ENCODE assay signal across 8 cellular contexts in the genomic region with DNA sequence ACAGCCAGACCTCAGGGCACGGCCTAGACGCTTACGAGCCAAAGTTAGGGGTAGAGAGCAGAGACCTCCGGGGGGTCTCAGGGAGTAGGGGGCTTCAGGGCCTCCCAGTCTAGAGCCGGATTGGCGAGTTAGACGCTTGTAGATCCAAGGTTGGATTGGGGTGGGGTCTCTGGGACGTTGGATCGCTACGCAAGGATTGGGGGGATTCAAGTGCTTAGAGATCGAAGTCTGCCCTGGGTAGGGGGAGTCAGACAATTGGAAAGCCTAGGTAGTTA. TPM values are rescaled to one million over a fixed set of nuclear protein-coding genes. Genes with fewer than 3 reads are reported as not detected.
A peak's percentile ranks its signal among the peaks of the same experiment; 100 is the strongest.
DNase-seq lines count a peak whose midpoint lies in the region; ATAC-seq lines count a peak whose summit lies in the region.

No MANE protein-coding gene starts in this region.

- H3K9me3 ChIP-seq in iPS-18c (ENCODE audit: control insufficient read depth, insufficient read depth, low read length) = no peaks in the 10 kb centered on the region

- H3K4me1 Mint-ChIP-seq in activated naive CD4-positive, alpha-beta T cell treated with anti-CD3 and anti-CD28 coated beads for 36 hours (ENCODE audit: low read depth) = peaks cover 22% of the 10 kb centered on the region
- peaks cover 22% of the 10 kb centered on the region for H3K4me1 Mint-ChIP-seq in activated T-helper 2 cell treated with anti-CD3 and anti-CD28 coated beads, Interferon-gamma antibody, Interleukin-2, Interleukin-4, amounts not matched to agents 10 μg/mL and 5 μg/mL and 100 μg/mL, durations not matched to agents 14 hours and 24 hours and 36 hours (ENCODE audit: low read depth)
- H3K4me1 Mint-ChIP-seq in stimulated activated effector memory CD8-positive, alpha-beta T cell treated with anti-CD3 and anti-CD28 coated beads, Interleukin-12 subunit alpha, Interleukin-12 subunit beta, amount 100 ng/mL, for 72 hours = peaks cover 25% of the 10 kb centered on the region

- peak overlapping the region; percentile 99 for H3K27ac Mint-ChIP-seq in activated naive CD4-positive, alpha-beta T cell treated with anti-CD3 and anti-CD28 coated beads for 36 hours
- peak overlapping the region; percentile 98 for H3K27ac Mint-ChIP-seq in activated T-helper 2 cell treated with anti-CD3 and anti-CD28 coated beads, Interferon-gamma antibody, Interleukin-2, Interleukin-4, amounts not matched to agents 10 μg/mL and 5 μg/mL and 100 μg/mL, durations not matched to agents 14 hours and 24 hours and 36 hours
- peak overlapping the region; percentile 100 for H3K27ac Mint-ChIP-seq in stimulated activated effector memory CD8-positive, alpha-beta T cell treated with anti-CD3 and anti-CD28 coated beads, Interleukin-12 subunit alpha, Interleukin-12 subunit beta, amount 100 ng/mL, for 72 hours

- intact Hi-C loops in activated naive CD4-positive, alpha-beta T cell treated with anti-CD3 and anti-CD28 coated beads for 36 hours (cut with micrococcal nuclease) = loop anchor here (1.0 to 10.0 kb wide), 10 partner anchors 170 to 1254 kb away; a partner anchor contains a TSS
- intact Hi-C loops in activated T-helper 2 cell treated with anti-CD3 and anti-CD28 coated beads, Interferon-gamma antibody, Interleukin-2, Interleukin-4, amounts not matched to agents 10 μg/mL and 5 μg/mL and 100 μg/mL, durations not matched to agents 14 hours and 24 hours and 36 hours (cut with micrococcal nuclease) = loop anchor here (1.0 to 10.0 kb wide), 9 partner anchors 41 to 1257 kb away; a partner anchor contains a TSS

- ATAC-seq in stimulated activated effector memory CD8-positive, alpha-beta T cell treated with anti-CD3 and anti-CD28 coated beads, Interleukin-12 subunit alpha, Interleukin-12 subunit beta, amount 100 ng/mL, for 72 hours = no peak

- CTCF ChIA-PET in activated naive CD4-positive, alpha-beta T cell treated with anti-CD3 and anti-CD28 coated beads for 36 hours (lab: Charles Lee) = interaction anchor here (0.6 to 3.8 kb wide), 16 partner anchors 9 to 421 kb away, joined by 3 to 31 read pairs (median 4); no protein-coding TSS in a partner anchor

- peak overlapping the region; percentile 88 for H3K4me3 ChIP-seq in iPS-18c (ENCODE audit: insufficient read depth, low read depth, low read length)

- no peaks in the 10 kb centered on the region for H3K27me3 Mint-ChIP-seq in activated naive CD4-positive, alpha-beta T cell treated with anti-CD3 and anti-CD28 coated beads for 36 hours (ENCODE audit: low read depth)
- no peaks in the 10 kb centered on the region for H3K27me3 Mint-ChIP-seq in activated T-helper 2 cell treated with anti-CD3 and anti-CD28 coated beads, Interferon-gamma antibody, Interleukin-2, Interleukin-4, amounts not matched to agents 10 μg/mL and 5 μg/mL and 100 μg/mL, durations not matched to agents 14 hours and 24 hours and 36 hours (ENCODE audit: low read depth)

- no peaks in the 10 kb centered on the region for H3K9me3 Mint-ChIP-seq in activated naive CD4-positive, alpha-beta T cell treated with anti-CD3 and anti-CD28 coated beads for 36 hours
- no peaks in the 10 kb centered on the region for H3K9me3 Mint-ChIP-seq in activated T-helper 2 cell treated with anti-CD3 and anti-CD28 coated beads, Interferon-gamma antibody, Interleukin-2, Interleukin-4, amounts not matched to agents 10 μg/mL and 5 μg/mL and 100 μg/mL, durations not matched to agents 14 hours and 24 hours and 36 hours
- no peaks in the 10 kb centered on the region for H3K9me3 Mint-ChIP-seq in stimulated activated effector memory CD8-positive, alpha-beta T cell treated with anti-CD3 and anti-CD28 coated beads, Interleukin-12 subunit alpha, Interleukin-12 subunit beta, amount 100 ng/mL, for 72 hours

- peak; percentile 18 for DNase-seq in activated naive CD4-positive, alpha-beta T cell treated with anti-CD3 and anti-CD28 coated beads for 36 hours
- DNase-seq in activated naive CD4-positive, alpha-beta T cell treated with Interleukin-2 at 50 U/mL for 16 hours = no peak
- no peak for DNase-seq in activated T-helper 2 cell treated with anti-CD3 and anti-CD28 coated beads, Interferon-gamma antibody, Interleukin-2, Interleukin-4, amounts not matched to agents 10 μg/mL and 5 μg/mL and 100 μg/mL, durations not matched to agents 14 hours and 24 hours and 36 hours (ENCODE audit: low spot score)
- no peak for DNase-seq in stimulated activated effector memory CD8-positive, alpha-beta T cell treated with anti-CD3 and anti-CD28 coated beads, Interleukin-12 subunit alpha, Interleukin-12 subunit beta, amount 100 ng/mL, for 72 hours (ENCODE audit: low spot score in 2 of 2)
- DNase-seq in EL (no peak), NCI-H446 (lab: John Stamatoyannopoulos, UW) (no peak), HT-29 (ENCODE audit: low spot score) (no peak)

- H3K36me3 Mint-ChIP-seq in activated naive CD4-positive, alpha-beta T cell treated with anti-CD3 and anti-CD28 coated beads for 36 hours (ENCODE audit: low read depth) = peaks cover 25% of the 10 kb centered on the region
- peaks cover 35% of the 10 kb centered on the region for H3K36me3 Mint-ChIP-seq in activated T-helper 2 cell treated with anti-CD3 and anti-CD28 coated beads, Interferon-gamma antibody, Interleukin-2, Interleukin-4, amounts not matched to agents 10 μg/mL and 5 μg/mL and 100 μg/mL, durations not matched to agents 14 hours and 24 hours and 36 hours (ENCODE audit: low read depth)
- H3K36me3 Mint-ChIP-seq in stimulated activated effector memory CD8-positive, alpha-beta T cell treated with anti-CD3 and anti-CD28 coated beads, Interleukin-12 subunit alpha, Interleukin-12 subunit beta, amount 100 ng/mL, for 72 hours = peaks cover 45% of the 10 kb centered on the region

- peak overlapping the region; percentile 95 for H3K4me3 Mint-ChIP-seq in activated naive CD4-positive, alpha-beta T cell treated with anti-CD3 and anti-CD28 coated beads for 36 hours
- peak overlapping the region; percentile 98 for H3K4me3 Mint-ChIP-seq in activated T-helper 2 cell treated with anti-CD3 and anti-CD28 coated beads, Interferon-gamma antibody, Interleukin-2, Interleukin-4, amounts not matched to agents 10 μg/mL and 5 μg/mL and 100 μg/mL, durations not matched to agents 14 hours and 24 hours and 36 hours (ENCODE audit: low read depth)
- peak overlapping the region; percentile 100 for H3K4me3 Mint-ChIP-seq in stimulated activated effector memory CD8-positive, alpha-beta T cell treated with anti-CD3 and anti-CD28 coated beads, Interleukin-12 subunit alpha, Interleukin-12 subunit beta, amount 100 ng/mL, for 72 hours

RNA-seq across cellular contexts. Expression of a gene that starts 0.4 kb away (rescaled TPM):
- total RNA-seq in activated naive CD4-positive, alpha-beta T cell treated with anti-CD3 and anti-CD28 coated beads for 36 hours = 100 to 1,000 TPM; 127 TPM
- total RNA-seq in activated T-helper 2 cell treated with anti-CD3 and anti-CD28 coated beads, Interferon-gamma antibody, Interleukin-2, Interleukin-4, amounts not matched to agents 10 μg/mL and 5 μg/mL and 100 μg/mL, durations not matched to agents 14 hours and 24 hours and 36 hours = 101 and 103 TPM in 2 replicates
- 29.2 and 29.5 TPM in 2 replicates for total RNA-seq in HT-29 (2014; rRNA removed; shearing (Covaris generic))

RNA-seq across cellular contexts. Expression of a gene that starts 41.1 kb away (rescaled TPM):
- total RNA-seq in activated naive CD4-positive, alpha-beta T cell treated with anti-CD3 and anti-CD28 coated beads for 36 hours = 10 to 100 TPM; 14.3 to 14.5 TPM
- total RNA-seq in activated T-helper 2 cell treated with anti-CD3 and anti-CD28 coated beads, Interferon-gamma antibody, Interleukin-2, Interleukin-4, amounts not matched to agents 10 μg/mL and 5 μg/mL and 100 μg/mL, durations not matched to agents 14 hours and 24 hours and 36 hours = 27.5 and 29.4 TPM in 2 replicates
- 21.3 and 21.6 TPM in 2 replicates for total RNA-seq in HT-29 (2014; rRNA removed; shearing (Covaris generic))
